In genomic region chr1:116372186-116372585, GRCh38 we compare ENCODE assay signal across 8 cellular contexts. TPM values are rescaled to one million over a fixed set of nuclear protein-coding genes. Genes with fewer than 3 reads are reported as not detected.
DNase-seq lines count a peak whose midpoint lies in the region; FAIRE-seq and TF ChIP-seq lines count a peak whose summit lies in the region.

No MANE protein-coding gene starts in this region.

- H3K36me3 ChIP-seq in kidney epithelial cell (ENCODE audit: control insufficient read depth, insufficient read depth, low read length): peaks cover 2% of the 10 kb centered on the region

- in situ Hi-C loops in astrocyte of the cerebellum (cut with HindIII; ENCODE audit: low sequenced_read_pairs): no loop called here

- DNase-seq in SIG-M5 treated with dmso at 0.1 percent for 504 hours (lab: John Stamatoyannopoulos, UW; ENCODE audit: unreplicated experiment): peak; percentile 23
- no peak for DNase-seq in SIG-M5 (lab: John Stamatoyannopoulos, UW)
- DNase-seq in astrocyte of the cerebellum (ENCODE audit: low read depth): no peak
- DNase-seq in kidney epithelial cell (ENCODE audit: low read depth): no peak
- DNase-seq in substantia nigra (lab: John Stamatoyannopoulos, UW): peak in 2 of 49 donors; percentile 18 to 22
- no peak for DNase-seq in NCI-H1105 (lab: John Stamatoyannopoulos, UW)
- DNase-seq in frontal cortex (ENCODE audit: low spot score in 2 of 2): no peak
- DNase-seq in NCI-H510A treated with DMSO at 0.1 percent for 48 hours (lab: John Stamatoyannopoulos, UW): no peak

- peak overlapping the region; percentile 77 for H3K27ac ChIP-seq in substantia nigra (ENCODE audit: low read depth, low read length, poor library complexity, severe bottlenecking)

- H3K27me3 ChIP-seq in kidney epithelial cell (ENCODE audit: control insufficient read depth, insufficient read depth, low read length): no peaks in the 10 kb centered on the region

- no peak for FAIRE-seq in frontal cortex (lab: Jason Lieb, UNC)

- H3K4me3 ChIP-seq in astrocyte of the cerebellum (ENCODE audit: low read depth, low read length) (peak overlapping the region; percentile 78), kidney epithelial cell (ENCODE audit: low read depth, low read length) (peak overlapping the region; percentile 71)

- no peak for TF ChIP-seq CTCF in astrocyte of the cerebellum (IDR thresholded peaks at IDR 0.05; ENCODE audit: low read depth, low read length, missing control alignments)
- no peak for TF ChIP-seq CTCF in kidney epithelial cell (IDR thresholded peaks at IDR 0.05; ENCODE audit: insufficient read depth, low read length, poor library complexity, severe bottlenecking)

RNA-seq across cellular contexts. Expression of gene ATP1A1, which starts 0.9 kb away (rescaled TPM):
- total RNA-seq in kidney epithelial cell: 216 and 239 TPM in 2 replicates
- 79.9 TPM for total RNA-seq in frontal cortex
